In genomic region chr1:156706647-156707008, GRCh38 we compare ENCODE assay signal across 9 cellular contexts. TPM values are rescaled to one million over a fixed set of nuclear protein-coding genes. Genes with fewer than 3 reads are reported as not detected.
DNase-seq lines count a peak whose midpoint lies in the region; ATAC-seq, FAIRE-seq and TF ChIP-seq lines count a peak whose summit lies in the region.
"Had no signal": no experiment of that assay in that cellular context is flagged by ENCODE, and none has a peak within 500 bp of the region (broad histone marks: within the 10 kb centered on the region; RNA-seq: fewer than 3 reads in every experiment).

No MANE protein-coding gene starts in this region.

- no peak for TF ChIP-seq CTCF in endothelial cell of umbilical vein (IDR thresholded peaks at IDR 0.05; ENCODE audit: extremely low read depth in 1 of 2, insufficient read depth in 1 of 2, low read depth in 1 of 2, low read length in 2 of 2)

- ATAC-seq in naive B cell (ENCODE audit: low read depth in 2 of 2), result peak; percentile 10 to 14
- ATAC-seq in activated CD4-positive, CD25-positive, alpha-beta regulatory T cell treated with anti-CD3 and anti-CD28 coated beads, Interleukin-2, amount 50 U/mL, for 24 hours, result no peak
- ATAC-seq in HG03571 (IDR thresholded peaks at IDR 0.05; ENCODE audit: unreplicated experiment), result no peak

- H3K9me1 ChIP-seq in endothelial cell of umbilical vein (replicated peaks; ENCODE audit: control insufficient read depth, extremely low read depth, insufficient read depth, low read length), result no peaks in the 10 kb centered on the region

- FAIRE-seq in endothelial cell of umbilical vein (lab: Jason Lieb, UNC), result no peak
- FAIRE-seq in RCC 7860 (lab: Jason Lieb, UNC), result no peak

- CTCF ChIA-PET in endothelial cell of umbilical vein (lab: Charles Lee), result interaction anchor here (0.7 to 15.5 kb wide), 11 partner anchors 8 to 226 kb away, joined by 3 to 453 read pairs (median 11); partner anchors contain the start of genes INSRR and NTRK1

- no TSS peak for BruUV-seq in endothelial cell of umbilical vein (replicated peaks; lab: Mats Ljungman, UMichigan)

- no peaks in the 10 kb centered on the region for H3K9me3 ChIP-seq in endothelial cell of umbilical vein (replicated peaks; ENCODE audit: control insufficient read depth, insufficient read depth, low read length)
- H3K9me3 ChIP-seq: neutrophil had no signal

- H4K20me1 ChIP-seq in endothelial cell of umbilical vein (replicated peaks; ENCODE audit: control insufficient read depth, extremely low read depth, insufficient read depth, low read length), result no peaks in the 10 kb centered on the region

- H3K27me3 Mint-ChIP-seq in naive B cell, result peaks cover 18 to 37% (median 21%) of the 10 kb centered on the region in 3 donors

- H3K27ac Mint-ChIP-seq in naive B cell, result peak overlapping the region in 2 of 6 donors; percentile 20 to 69

- no peak overlapping the region for H3K27ac ChIP-seq in endothelial cell of umbilical vein (ENCODE audit: insufficient read depth, low read depth, low read length)
- H3K27ac ChIP-seq: neutrophil had no signal

- H3K4me2 ChIP-seq in endothelial cell of umbilical vein (ENCODE audit: insufficient read depth, low read length), result no peak overlapping the region

- no peaks in the 10 kb centered on the region for H3K36me3 ChIP-seq in endothelial cell of umbilical vein (ENCODE audit: control insufficient read depth in 2 of 2, extremely low read depth in 1 of 2, insufficient read depth in 2 of 2, low read length in 2 of 2)
- H3K36me3 ChIP-seq: neutrophil had no signal

- dilution Hi-C loops in endothelial cell of umbilical vein (cut with MboI; ENCODE audit: extremely low pct_ligation_motif_present, low sequenced_read_pairs), result no loop called here

- H3K9ac ChIP-seq in endothelial cell of umbilical vein (replicated peaks; ENCODE audit: extremely low read depth, insufficient read depth, low read length), result no peak overlapping the region

- intact Hi-C loops in endothelial cell of umbilical vein (cut with micrococcal nuclease), result loop anchor here (1.0 kb wide), 3 partner anchors 19 to 79 kb away; no protein-coding TSS in a partner anchor

- peaks cover 0 to 3% of the 10 kb centered on the region in 2 experiments for H3K27me3 ChIP-seq in endothelial cell of umbilical vein (ENCODE audit: control insufficient read depth in 2 of 2, insufficient read depth in 2 of 2, low read length in 2 of 2)

- POLR2A ChIA-PET in endothelial cell of umbilical vein (lab: Charles Lee), result interaction anchor here (0.6 kb wide), 1 partner anchor 154 kb away, joined by 3 read pairs; the partner anchor contains the start of gene NTRK1

- H3K4me3 Mint-ChIP-seq in naive B cell, result peak overlapping the region; percentile 81 to 94 (median 88)

- H3K79me2 ChIP-seq in endothelial cell of umbilical vein (ENCODE audit: control insufficient read depth, insufficient read depth, low read length), result no peaks in the 10 kb centered on the region

- H3K9me3 Mint-ChIP-seq in naive B cell, result no peaks in the 10 kb centered on the region

- H3K4me3 ChIP-seq in endothelial cell of umbilical vein (replicated peaks in 1 of 3; ENCODE audit: insufficient read depth in 1 of 3, low read depth in 1 of 3, low read length in 3 of 3), result no peak overlapping the region

- DNase-seq in DMS79 treated with DMSO at 0.1 percent for 48 hours (lab: John Stamatoyannopoulos, UW) (peak; percentile 63), RPMI7951 (ENCODE audit: low read depth) (peak; percentile 87), endothelial cell of umbilical vein (ENCODE audit: low read depth, low spot score) (no peak), naive B cell (no peak), GM19240 (ENCODE audit: insufficient read length, low spot score) (no peak), RCC 7860 (ENCODE audit: low spot score) (no peak)

- H3K4me1 Mint-ChIP-seq in naive B cell, result peaks cover 18 to 40% (median 32%) of the 10 kb centered on the region in 3 donors

- H3K36me3 Mint-ChIP-seq in naive B cell, result no peaks in the 10 kb centered on the region

- TF ChIP-seq POLR2A in endothelial cell of umbilical vein (IDR thresholded peaks at IDR 0.05; ENCODE audit: low read depth, low read length), result no peak

- peak overlapping the region; percentile 52 for H2AFZ ChIP-seq in endothelial cell of umbilical vein (ENCODE audit: low read depth, low read length)

- peaks cover 19% of the 10 kb centered on the region for H3K4me1 ChIP-seq in endothelial cell of umbilical vein (ENCODE audit: control insufficient read depth, extremely low read depth, insufficient read depth, low read length)

TF ChIP-seq in endothelial cell of umbilical vein, 7 proteins besides CTCF, POLR2A, EP300 and RAD21 (continues in another document):
- TF ChIP-seq GATA2 (IDR thresholded peaks at IDR 0.05; ENCODE audit: insufficient read depth, insufficient read length, low read depth, low read length) (no peak), MYC (IDR thresholded peaks at IDR 0.05; ENCODE audit: low read depth, low read length) (no peak), MAX (IDR thresholded peaks at IDR 0.05; ENCODE audit: insufficient read depth, insufficient read length) (no peak), JUN (IDR thresholded peaks at IDR 0.05; ENCODE audit: borderline replicate concordance, insufficient read depth, insufficient read length, low read depth) (no peak), POLR2AphosphoS5 (IDR thresholded peaks at IDR 0.05; ENCODE audit: insufficient read depth, low read depth, low read length) (no peak)

RNA-seq across cellular contexts. Expression of gene CRABP2, which starts 1.2 kb away (rescaled TPM):
- total RNA-seq in RPMI7951 (2014; rRNA removed; shearing (Covaris generic)), result 66.6 and 81.6 TPM in 2 replicates
- 1.0 and 2.6 TPM in 2 replicates for total RNA-seq in endothelial cell of umbilical vein
- polyA plus RNA-seq in endothelial cell of umbilical vein (0.21 and 0.32 TPM in 2 replicates), naive B cell (ENCODE audit: low read depth in 6 of 6) (under 1 TPM in 1 of 6 donors, not detected in 5; 0.29 TPM)
- polyA plus RNA-seq in endothelial cell of umbilical vein (2011; cell fraction: cytosol; rRNA removed), result 0.37 and 0.45 TPM in 2 replicates
- 1.2 and 2.1 TPM in 2 replicates for polyA plus RNA-seq in endothelial cell of umbilical vein (2011; cell fraction: nucleus; rRNA removed)
- polyA plus RNA-seq in endothelial cell of umbilical vein (2012), result 0.37 and 0.88 TPM in 2 replicates
- not detected in 2 replicates for polyA minus RNA-seq in endothelial cell of umbilical vein
- polyA minus RNA-seq in endothelial cell of umbilical vein (2011; cell fraction: cytosol; rRNA and poly(A)+ RNA removed), result 2.4 TPM
- polyA minus RNA-seq in endothelial cell of umbilical vein (2011; cell fraction: nucleus; rRNA and poly(A)+ RNA removed), result 0.82 TPM in 1 of 2 replicates, not detected in the other

RNA-seq across cellular contexts. Expression of gene METTL25B, which starts 21.6 kb away (rescaled TPM):
- 6.4 and 6.9 TPM in 2 replicates for total RNA-seq in RPMI7951 (2014; rRNA removed; shearing (Covaris generic))
- 12.8 and 15.5 TPM in 2 replicates for total RNA-seq in endothelial cell of umbilical vein
- polyA plus RNA-seq in endothelial cell of umbilical vein, result 15.0 and 17.3 TPM in 2 replicates
- polyA plus RNA-seq in endothelial cell of umbilical vein (2011; cell fraction: cytosol; rRNA removed), result 10.3 and 11.4 TPM in 2 replicates
- polyA plus RNA-seq in endothelial cell of umbilical vein (2011; cell fraction: nucleus; rRNA removed), result 29.0 and 38.2 TPM in 2 replicates
- 7.6 and 9.9 TPM in 2 replicates for polyA plus RNA-seq in endothelial cell of umbilical vein (2012)
- 10.6 and 13.0 TPM in 2 replicates for polyA minus RNA-seq in endothelial cell of umbilical vein
- 26.8 TPM for polyA minus RNA-seq in endothelial cell of umbilical vein (2011; cell fraction: cytosol; rRNA and poly(A)+ RNA removed)
- polyA minus RNA-seq in endothelial cell of umbilical vein (2011; cell fraction: nucleus; rRNA and poly(A)+ RNA removed), result 9.0 and 9.9 TPM in 2 replicates
- polyA plus RNA-seq in naive B cell (ENCODE audit: low read depth in 6 of 6), result 10 to 100 TPM in 3 of 6 donors, 1 to 10 TPM in 3; 6.9 to 14.4 (median 9.6) TPM

RNA-seq across cellular contexts. Expression of gene ISG20L2, which starts 21.9 kb away (rescaled TPM):
- total RNA-seq in RPMI7951 (2014; rRNA removed; shearing (Covaris generic)), result 14.3 and 16.4 TPM in 2 replicates
- 32.1 and 35.3 TPM in 2 replicates for total RNA-seq in endothelial cell of umbilical vein
- polyA plus RNA-seq in endothelial cell of umbilical vein, result 32.0 and 33.2 TPM in 2 replicates
- 34.1 and 37.0 TPM in 2 replicates for polyA plus RNA-seq in endothelial cell of umbilical vein (2011; cell fraction: cytosol; rRNA removed)
- polyA plus RNA-seq in endothelial cell of umbilical vein (2011; cell fraction: nucleus; rRNA removed), result 20.2 and 24.9 TPM in 2 replicates
- polyA plus RNA-seq in endothelial cell of umbilical vein (2012), result 27.8 and 37.7 TPM in 2 replicates
- 48.1 and 59.4 TPM in 2 replicates for polyA minus RNA-seq in endothelial cell of umbilical vein
- polyA minus RNA-seq in endothelial cell of umbilical vein (2011; cell fraction: cytosol; rRNA and poly(A)+ RNA removed), result 22.1 TPM
- polyA minus RNA-seq in endothelial cell of umbilical vein (2011; cell fraction: nucleus; rRNA and poly(A)+ RNA removed), result 23.7 and 28.4 TPM in 2 replicates
- polyA plus RNA-seq in naive B cell (ENCODE audit: low read depth in 6 of 6), result 10 to 100 TPM; 14.3 to 35.0 (median 26.3) TPM

RNA-seq across cellular contexts. Expression of gene NES, which starts 29.4 kb away (rescaled TPM):
- total RNA-seq in RPMI7951 (2014; rRNA removed; shearing (Covaris generic)), result 24.2 and 39.1 TPM in 2 replicates
- total RNA-seq in endothelial cell of umbilical vein, result 269 and 274 TPM in 2 replicates
- polyA plus RNA-seq in endothelial cell of umbilical vein, result 15.5 and 19.4 TPM in 2 replicates
- polyA plus RNA-seq in endothelial cell of umbilical vein (2011; cell fraction: cytosol; rRNA removed), result 34.7 and 34.8 TPM in 2 replicates
- 54.3 and 59.9 TPM in 2 replicates for polyA plus RNA-seq in endothelial cell of umbilical vein (2011; cell fraction: nucleus; rRNA removed)
- polyA plus RNA-seq in endothelial cell of umbilical vein (2012), result 91.3 and 128 TPM in 2 replicates
- polyA minus RNA-seq in endothelial cell of umbilical vein, result 27.1 and 31.8 TPM in 2 replicates
- 1.3 TPM for polyA minus RNA-seq in endothelial cell of umbilical vein (2011; cell fraction: cytosol; rRNA and poly(A)+ RNA removed)
- polyA minus RNA-seq in endothelial cell of umbilical vein (2011; cell fraction: nucleus; rRNA and poly(A)+ RNA removed), result 14.7 and 17.6 TPM in 2 replicates
- not detected for polyA plus RNA-seq in naive B cell (ENCODE audit: low read depth in 6 of 6)

RNA-seq across cellular contexts. Expression of gene MRPL24, which starts 34.3 kb away (rescaled TPM):
- total RNA-seq in RPMI7951 (2014; rRNA removed; shearing (Covaris generic)), result 57.9 and 68.2 TPM in 2 replicates
- total RNA-seq in endothelial cell of umbilical vein, result 63.3 and 77.7 TPM in 2 replicates
- polyA plus RNA-seq in endothelial cell of umbilical vein (46.5 and 47.9 TPM in 2 replicates), naive B cell (ENCODE audit: low read depth in 6 of 6) (100 to 1,000 TPM in 1 of 6 donors, 10 to 100 TPM in 5; 70.7 to 117 (median 76.1) TPM)
- polyA plus RNA-seq in endothelial cell of umbilical vein (2011; cell fraction: cytosol; rRNA removed), result 67.0 and 79.6 TPM in 2 replicates
- 44.5 and 52.6 TPM in 2 replicates for polyA plus RNA-seq in endothelial cell of umbilical vein (2011; cell fraction: nucleus; rRNA removed)
- polyA plus RNA-seq in endothelial cell of umbilical vein (2012), result 74.8 and 88.5 TPM in 2 replicates
- 30.4 and 46.8 TPM in 2 replicates for polyA minus RNA-seq in endothelial cell of umbilical vein
- 31.3 TPM for polyA minus RNA-seq in endothelial cell of umbilical vein (2011; cell fraction: cytosol; rRNA and poly(A)+ RNA removed)
- polyA minus RNA-seq in endothelial cell of umbilical vein (2011; cell fraction: nucleus; rRNA and poly(A)+ RNA removed), result 9.9 and 10.5 TPM in 2 replicates

Comparison
In these comparisons a context has a peak if more than half of its experiments do, and no peak if none do; other contexts are left out.
1. DNase-seq: peak in DMS79 treated with DMSO at 0.1 percent for 48 hours (single experiment) and RPMI7951 (single experiment); none in endothelial cell of umbilical vein (single experiment), naive B cell (single experiment), GM19240 (single experiment) and RCC 7860 (single experiment).
2. ATAC-seq: peak in naive B cell (2 of 2); none in activated CD4-positive, CD25-positive, alpha-beta regulatory T cell treated with anti-CD3 and anti-CD28 coated beads, Interleukin-2, amount 50 U/mL, for 24 hours (0 of 2) and HG03571 (single experiment).
3. RNA of gene CRABP2, which starts 1.2 kb away (total RNA-seq): 66.6 to 81.6 TPM in RPMI7951; 1.0 to 2.6 TPM in endothelial cell of umbilical vein; every median in the first group is over 10 times any median in the second.